Comparison of ENCODE assay signal across 8 cellular contexts in genomic region chr17:5592382-5592781, GRCh38. TPM values are rescaled to one million over a fixed set of nuclear protein-coding genes. Genes with fewer than 3 reads are reported as not detected.
DNase-seq lines count a peak whose midpoint lies in the region; ATAC-seq and TF ChIP-seq lines count a peak whose summit lies in the region.

No MANE protein-coding gene starts in this region.

- H3K36me3 Mint-ChIP-seq in CD8-positive, alpha-beta T cell = no peaks in the 10 kb centered on the region
- no peaks in the 10 kb centered on the region for H3K36me3 Mint-ChIP-seq in nephron progenitor cell (ENCODE audit: low read depth)

- peak; percentile 55 for ATAC-seq in CD8-positive, alpha-beta T cell
- ATAC-seq in GM21619 (IDR thresholded peaks at IDR 0.05; ENCODE audit: unreplicated experiment) = no peak
- ATAC-seq in HG03280 (IDR thresholded peaks at IDR 0.05; ENCODE audit: unreplicated experiment) = no peak

- peak; percentile 64 for TF ChIP-seq CTCF in CD8-positive, alpha-beta T cell (IDR thresholded peaks at IDR 0.05)
- TF ChIP-seq CTCF in Peyer's patch (IDR thresholded peaks at IDR 0.05) (peak; percentile 7 to 70 (median 62)), epithelial cell of proximal tubule (conservative IDR thresholded peaks at IDR 0.05; ENCODE audit: low read depth, low read length) (peak; percentile 55), nephron progenitor cell (IDR thresholded peaks at IDR 0.05) (peak; percentile 55)

- no peak for TF ChIP-seq POLR2A in Peyer's patch (IDR thresholded peaks at IDR 0.05)

- H3K4me3 ChIP-seq in CD8-positive, alpha-beta T cell (ENCODE audit: low read depth, low read length) = no peak overlapping the region
- H3K4me3 ChIP-seq in Jurkat, Clone E6-1 (ENCODE audit: low read length) = no peak overlapping the region
- H3K4me3 ChIP-seq in Peyer's patch = no peak overlapping the region
- H3K4me3 ChIP-seq in epithelial cell of proximal tubule (ENCODE audit: low read depth, low read length) = no peak overlapping the region

- H3K27me3 Mint-ChIP-seq in CD8-positive, alpha-beta T cell (ENCODE audit: low read depth) = peaks cover 21% of the 10 kb centered on the region
- H3K27me3 Mint-ChIP-seq in nephron progenitor cell (ENCODE audit: low read depth, poor library complexity) = peaks cover 27% of the 10 kb centered on the region

- no peaks in the 10 kb centered on the region for H3K9me3 Mint-ChIP-seq in CD8-positive, alpha-beta T cell
- no peaks in the 10 kb centered on the region for H3K9me3 Mint-ChIP-seq in nephron progenitor cell

- POLR2A ChIA-PET in CD8-positive, alpha-beta T cell (lab: Charles Lee) = interaction anchor here (0.6 kb wide), 1 partner anchor 11 kb away, joined by 4 read pairs; no protein-coding TSS in a partner anchor

- no peaks in the 10 kb centered on the region for H3K27me3 ChIP-seq in CD8-positive, alpha-beta T cell (ENCODE audit: insufficient read depth, low read length)
- no peaks in the 10 kb centered on the region for H3K27me3 ChIP-seq in Peyer's patch

- no peak overlapping the region for H3K27ac Mint-ChIP-seq in CD8-positive, alpha-beta T cell
- H3K27ac Mint-ChIP-seq in nephron progenitor cell = no peak overlapping the region

- peaks cover under 1% of the 10 kb centered on the region for H3K4me1 ChIP-seq in CD8-positive, alpha-beta T cell (ENCODE audit: insufficient read depth, low read length)
- no peaks in the 10 kb centered on the region for H3K4me1 ChIP-seq in Peyer's patch

- DNase-seq in CD8-positive, alpha-beta T cell = no peak
- peak; percentile 45 for DNase-seq in Jurkat, Clone E6-1 (ENCODE audit: low read depth, low spot score)
- DNase-seq in Peyer's patch (no peak), epithelial cell of proximal tubule (ENCODE audit: low read depth) (no peak), nephron progenitor cell (no peak)
- no peak for DNase-seq in activated CD4-positive, CD25-positive, alpha-beta regulatory T cell treated with anti-CD3 and anti-CD28 coated beads, Interleukin-2, amount 50 U/mL, for 72 hours

- no peaks in the 10 kb centered on the region for H3K9me3 ChIP-seq in CD8-positive, alpha-beta T cell (ENCODE audit: low read length)
- no peaks in the 10 kb centered on the region for H3K9me3 ChIP-seq in Peyer's patch

- CTCF ChIA-PET in CD8-positive, alpha-beta T cell (lab: Charles Lee) = interaction anchor here (0.6 to 6.8 kb wide), 22 partner anchors 9 to 878 kb away, joined by 3 to 39 read pairs (median 4); partner anchors contain the start of gene AIPL1

- H3K4me3 Mint-ChIP-seq in CD8-positive, alpha-beta T cell = no peak overlapping the region
- H3K4me3 Mint-ChIP-seq in nephron progenitor cell = no peak overlapping the region

- H3K36me3 ChIP-seq in CD8-positive, alpha-beta T cell (ENCODE audit: insufficient read depth, low read length) = no peaks in the 10 kb centered on the region
- H3K36me3 ChIP-seq in Peyer's patch = no peaks in the 10 kb centered on the region

- no peak overlapping the region for H3K27ac ChIP-seq in CD8-positive, alpha-beta T cell (ENCODE audit: low read depth, low read length)
- no peak overlapping the region for H3K27ac ChIP-seq in Peyer's patch

- intact Hi-C loops in CD8-positive, alpha-beta T cell (cut with DNase I, micrococcal nuclease) = loop anchor here (1.0 kb wide), 3 partner anchors 115 to 844 kb away; no protein-coding TSS in a partner anchor

- H3K4me1 Mint-ChIP-seq in CD8-positive, alpha-beta T cell (ENCODE audit: low read depth) = peaks cover 1% of the 10 kb centered on the region
- H3K4me1 Mint-ChIP-seq in nephron progenitor cell = peaks cover 1% of the 10 kb centered on the region

RNA-seq across cellular contexts. Expression of gene NLRP1, which starts 8.1 kb away (rescaled TPM):
- total RNA-seq in CD8-positive, alpha-beta T cell = 100 to 1,000 TPM; 231 to 241 TPM
- 16.8 TPM for polyA plus RNA-seq in Jurkat, Clone E6-1 (2012; ENCODE audit: insufficient read depth, insufficient read length)
- total RNA-seq in Peyer's patch (10 to 100 TPM in 3 of 4 donors, 1 to 10 TPM in 1; 8.6 to 80.0 (median 18.5) TPM), epithelial cell of proximal tubule (7.8 and 12.7 TPM in 2 replicates)
